ENCODE assay signal across 18 cellular contexts in genomic region chr19:623175-623916, GRCh38. TPM values are rescaled to one million over a fixed set of nuclear protein-coding genes. Genes with fewer than 3 reads are reported as not detected.
DNase-seq lines count a peak whose midpoint lies in the region; ATAC-seq, FAIRE-seq and TF ChIP-seq lines count a peak whose summit lies in the region.
"Had no signal": no experiment of that assay in that cellular context is flagged by ENCODE, and none has a peak within 500 bp of the region (broad histone marks: within the 10 kb centered on the region; RNA-seq: fewer than 3 reads in every experiment).

No MANE protein-coding gene starts in this region.

- no peak overlapping the region for H2AK9ac ChIP-seq in IMR-90 (replicated peaks; ENCODE audit: low read depth, low read length, poor library complexity)

- H3K9me1 ChIP-seq in IMR-90 (ENCODE audit: insufficient read depth, low read length) = no peaks in the 10 kb centered on the region

- no peaks in the 10 kb centered on the region for H3K27me3 ChIP-seq in IMR-90 (ENCODE audit: control insufficient read depth, insufficient read depth, low read length)
- H3K27me3 ChIP-seq in neuronal stem cell (ENCODE audit: control insufficient read depth in 3 of 3, insufficient read depth in 3 of 3, low read depth in 1 of 3, low read length in 3 of 3) = no peaks in the 10 kb centered on the region
- no peaks in the 10 kb centered on the region for H3K27me3 ChIP-seq in thyroid gland

- H4K5ac ChIP-seq in IMR-90 (ENCODE audit: low read depth, low read length) = no peak overlapping the region

- DNase-seq in IMR-90 (no peak), caudate nucleus (lab: John Stamatoyannopoulos, UW) (no peak), neuronal stem cell (ENCODE audit: low spot score) (no peak), thyroid gland (no peak), RCC 7860 (ENCODE audit: low spot score) (no peak), C1 segment of cervical spinal cord (lab: John Stamatoyannopoulos, UW) (no peak)
- no peak for DNase-seq in stimulated activated naive CD8-positive, alpha-beta T cell treated with anti-CD3 and anti-CD28 coated beads, Interleukin-15, Interleukin-2, amounts not matched to agents 100 U/mL and 50 U/mL, for 24 hours
- DNase-seq: Caco-2; NCI-H1105; NCI-H1694 treated with DMSO at 0.1 percent for 48 hours; NCI-H345; NCI-H526 treated with DMSO at 0.1 percent for 48 hours; NK-92 treated with Interleukin-12 subunit alpha and Interleukin-12 subunit beta, amount 100 ng/mL, for 24 hours; OCI-M1; SK-N-SH had no signal

- H3K9ac ChIP-seq in IMR-90 (ENCODE audit: low read depth, low read length) (no peak overlapping the region), neuronal stem cell (ENCODE audit: low read depth, low read length, poor library complexity) (no peak overlapping the region)
- H3K9ac ChIP-seq: KMS-11, SK-N-SH had no signal

- H2BK120ac ChIP-seq in IMR-90 (ENCODE audit: low read depth, low read length) (no peak overlapping the region), neuronal stem cell (ENCODE audit: low read depth, low read length) (no peak overlapping the region)

- H4K20me1 ChIP-seq in IMR-90 (ENCODE audit: insufficient read depth, low read length) = peaks cover 3% of the 10 kb centered on the region

- peak overlapping the region; percentile 16; the same call in 1 of the 2 replicates for H2AK5ac ChIP-seq in IMR-90 (ENCODE audit: low read depth, low read length)
- no peak overlapping the region for H2AK5ac ChIP-seq in neuronal stem cell (ENCODE audit: low read depth, low read length)

- no peak overlapping the region for H4K8ac ChIP-seq in IMR-90 (ENCODE audit: low read depth in 2 of 2, low read length in 2 of 2)
- H4K8ac ChIP-seq in neuronal stem cell (ENCODE audit: low read depth, low read length) = no peak overlapping the region

- intact Hi-C loops in IMR-90 (cut with micrococcal nuclease) (no loop called here), thyroid gland (cut with DNase I) (no loop called here)

- dilution Hi-C loops in IMR-90 (cut with HindIII; ENCODE audit: low sequenced_read_pairs, unreplicated experiment) = no loop called here

- H3K14ac ChIP-seq in IMR-90 (replicated peaks; ENCODE audit: low read depth, low read length) (no peak overlapping the region), neuronal stem cell (ENCODE audit: low read length) (no peak overlapping the region)

- no peaks in the 10 kb centered on the region for H3K9me3 ChIP-seq in IMR-90 (ENCODE audit: control insufficient read depth, insufficient read depth, low read length)
- H3K9me3 ChIP-seq in neuronal stem cell (replicated peaks in 1 of 2; ENCODE audit: control insufficient read depth in 2 of 2, insufficient read depth in 1 of 2, low read depth in 1 of 2, low read length in 2 of 2) = no peaks in the 10 kb centered on the region
- H3K9me3 ChIP-seq in thyroid gland = no peaks in the 10 kb centered on the region
- H3K9me3 ChIP-seq: Caco-2, SK-N-SH had no signal

- no peak overlapping the region for H2BK20ac ChIP-seq in IMR-90 (ENCODE audit: low read depth, low read length)

- no peak for TF ChIP-seq POLR2A in IMR-90 (IDR thresholded peaks at IDR 0.05; ENCODE audit: low read depth, low read length)
- no peak for TF ChIP-seq POLR2A in thyroid gland (IDR thresholded peaks at IDR 0.05)

- no peaks in the 10 kb centered on the region for H3K4me1 ChIP-seq in IMR-90 (ENCODE audit: control insufficient read depth, insufficient read depth, low read length)
- H3K4me1 ChIP-seq in neuronal stem cell (ENCODE audit: control insufficient read depth in 2 of 2, insufficient read depth in 1 of 2, low read depth in 1 of 2, low read length in 2 of 2) = peaks cover 0 to 12% of the 10 kb centered on the region in 2 donors
- no peaks in the 10 kb centered on the region for H3K4me1 ChIP-seq in thyroid gland
- H3K4me1 ChIP-seq: Caco-2 had no signal

- H3K79me1 ChIP-seq in IMR-90 (ENCODE audit: low read depth in 1 of 2, low read length in 2 of 2) (peaks cover 0 to 5% of the 10 kb centered on the region in 2 experiments; a peak in 1 of 4 replicates), neuronal stem cell (ENCODE audit: low read depth, low read length) (peaks cover 5% of the 10 kb centered on the region)

- H3K36me3 ChIP-seq in IMR-90 (ENCODE audit: control insufficient read depth, insufficient read depth, low read length) (peaks cover 36% of the 10 kb centered on the region), neuronal stem cell (replicated peaks in 1 of 2; ENCODE audit: control insufficient read depth in 2 of 2, insufficient read depth in 2 of 2, low read length in 2 of 2) (peaks cover 28 to 65% of the 10 kb centered on the region in 2 donors), thyroid gland (peaks cover 46 to 62% of the 10 kb centered on the region in 2 donors)

- no peak overlapping the region for H4K91ac ChIP-seq in IMR-90 (ENCODE audit: insufficient read depth, low read depth, low read length)
- H4K91ac ChIP-seq in neuronal stem cell (ENCODE audit: low read depth, low read length, poor library complexity) = no peak overlapping the region

- BruUV-seq in IMR-90 (replicated peaks; lab: Mats Ljungman, UMichigan) = no TSS peak

- no peak for FAIRE-seq in RCC 7860 (lab: Jason Lieb, UNC)

- H3K56ac ChIP-seq in IMR-90 (ENCODE audit: extremely low read depth, insufficient read depth, low read length) = no peak overlapping the region

- H3K4me3 ChIP-seq in IMR-90 (ENCODE audit: insufficient read depth, low read depth, low read length) (no peak overlapping the region), neuronal stem cell (ENCODE audit: low read length in 2 of 2) (no peak overlapping the region), thyroid gland (replicated peaks in 1 of 3) (no peak overlapping the region)

- H3K23ac ChIP-seq in IMR-90 (ENCODE audit: low read depth, low read length) (no peak overlapping the region), neuronal stem cell (ENCODE audit: low read depth, low read length, poor library complexity) (peak overlapping the region; percentile 55)

- peak overlapping the region; percentile 10 for H2BK12ac ChIP-seq in neuronal stem cell (ENCODE audit: low read length)

- H2BK5ac ChIP-seq in IMR-90 (ENCODE audit: low read depth, low read length, poor library complexity, severe bottlenecking) (no peak overlapping the region), neuronal stem cell (ENCODE audit: low read length) (peak overlapping the region; percentile 13)

- H2AFZ ChIP-seq in IMR-90 (replicated peaks; ENCODE audit: low read length, poor library complexity) = no peak overlapping the region
- no peak overlapping the region for H2AFZ ChIP-seq in neuronal stem cell (ENCODE audit: low read length)

- H2BK15ac ChIP-seq in IMR-90 (ENCODE audit: low read depth, low read length) (no peak overlapping the region), neuronal stem cell (ENCODE audit: low read length) (no peak overlapping the region)

- WGBS in IMR-90 (ENCODE audit: extremely low coverage in 2 of 2, insufficient read length in 1 of 2), 2 experiments = 93% methylated on average over 31 of the region's 44 CpGs; no CpG with 5 or more reads in 1 of the 2 experiments
- no CpG with 5 or more reads among the region's 44 CpGs for whole genome bisulfite sequencing in neuronal stem cell (ENCODE audit: extremely low coverage in 2 of 2, insufficient read length in 2 of 2, insufficient replicate concordance in 1 of 2), 2 donors
- WGBS in thyroid gland, 2 donors = 94 to 95% methylated on average over 38 to 39 of the region's 44 CpGs

- ATAC-seq in IMR-90 (ENCODE audit: low read depth) = no peak
- no peak for ATAC-seq in stimulated activated naive CD8-positive, alpha-beta T cell treated with anti-CD3 and anti-CD28 coated beads, Interleukin-15, Interleukin-2, amounts not matched to agents 100 U/mL and 50 U/mL, for 24 hours

- H3K4ac ChIP-seq in IMR-90 (ENCODE audit: low read depth, low read length) (no peak overlapping the region), neuronal stem cell (ENCODE audit: low read length) (no peak overlapping the region)

- H3K18ac ChIP-seq in IMR-90 (ENCODE audit: low read depth, low read length) = no peak overlapping the region
- H3K18ac ChIP-seq in neuronal stem cell (ENCODE audit: low read length) = no peak overlapping the region

- CTCF ChIA-PET in IMR-90 (lab: Yijun Ruan, JAX) = no interaction called here

- H3K27ac ChIP-seq in IMR-90 (ENCODE audit: insufficient read depth, low read length) (no peak overlapping the region), caudate nucleus (ENCODE audit: low read depth, low read length) (peak overlapping the region; percentile 9), neuronal stem cell (replicated peaks; ENCODE audit: low read length) (no peak overlapping the region), thyroid gland (no peak overlapping the region)
- H3K27ac ChIP-seq: HL-60, KMS-11 had no signal

- POLR2A ChIA-PET in IMR-90 (lab: Charles Lee; ENCODE audit: unreplicated experiment) = no interaction called here

- TF ChIP-seq RAD21 in IMR-90 (IDR thresholded peaks at IDR 0.05; ENCODE audit: low read length) = no peak

- TF ChIP-seq CTCF in IMR-90 (conservative IDR thresholded peaks at IDR 0.05; ENCODE audit: low read depth, low read length) (no peak), thyroid gland (IDR thresholded peaks at IDR 0.05) (no peak)

- in situ Hi-C loops in IMR-90 (cut with MboI; ENCODE audit: low sequenced_read_pairs) = no loop called here

- no peak overlapping the region for H3K4me2 ChIP-seq in IMR-90 (ENCODE audit: low read depth, low read length)
- no peak overlapping the region for H3K4me2 ChIP-seq in neuronal stem cell (ENCODE audit: insufficient read depth, low read length, poor library complexity, severe bottlenecking)
- H3K4me2 ChIP-seq: KMS-11, SK-N-SH had no signal

RNA-seq across cellular contexts. Expression of gene POLRMT, which starts 10.0 kb away (rescaled TPM):
- total RNA-seq in IMR-90 (2012; rRNA removed) (9.9 and 10.3 TPM in 2 replicates), thyroid gland (10 to 100 TPM; 23.2 to 39.7 (median 33.1) TPM)
- 29.6 and 44.6 TPM in 2 replicates for polyA plus RNA-seq in IMR-90 (2012; rRNA removed)
- 13.8 and 22.8 TPM in 2 replicates for polyA plus RNA-seq in IMR-90 (2012; cell fraction: cytosol; rRNA removed)
- 96.1 and 272 TPM in 2 replicates for polyA plus RNA-seq in IMR-90 (2012; cell fraction: nucleus; rRNA removed; ENCODE audit: low replicate concordance)
- polyA plus RNA-seq in neuronal stem cell (2013, experiment 1 of 2) = 50.0 TPM
- 45.6 TPM for polyA plus RNA-seq in neuronal stem cell (2013, experiment 2 of 2)

RNA-seq across cellular contexts. Expression of gene FGF22, which starts 16.3 kb away (rescaled TPM):
- total RNA-seq in IMR-90 (2012; rRNA removed) (not detected in 2 replicates), thyroid gland (not detected)
- polyA plus RNA-seq in IMR-90 (2012; rRNA removed) = 0.14 and 0.24 TPM in 2 replicates
- 0.21 and 0.22 TPM in 2 replicates for polyA plus RNA-seq in IMR-90 (2012; cell fraction: cytosol; rRNA removed)
- 0.40 and 2.1 TPM in 2 replicates for polyA plus RNA-seq in IMR-90 (2012; cell fraction: nucleus; rRNA removed; ENCODE audit: low replicate concordance)
- polyA plus RNA-seq in neuronal stem cell (2013, experiment 1 of 2) = 0.78 TPM
- polyA plus RNA-seq in neuronal stem cell (2013, experiment 2 of 2) = 0.66 TPM
- total RNA-seq: MCF 10A had no signal

RNA-seq across cellular contexts. Expression of gene HCN2, which starts 33.7 kb away (rescaled TPM):
- total RNA-seq in IMR-90 (2012; rRNA removed) (0.56 and 0.72 TPM in 2 replicates), thyroid gland (not detected)
- polyA plus RNA-seq in IMR-90 (2012; rRNA removed) = 2.0 and 2.6 TPM in 2 replicates
- 1.5 and 5.2 TPM in 2 replicates for polyA plus RNA-seq in IMR-90 (2012; cell fraction: cytosol; rRNA removed)
- polyA plus RNA-seq in IMR-90 (2012; cell fraction: nucleus; rRNA removed; ENCODE audit: low replicate concordance) = 1.3 and 4.0 TPM in 2 replicates
- 0.10 TPM for polyA plus RNA-seq in neuronal stem cell (2013, experiment 1 of 2)
- polyA plus RNA-seq in neuronal stem cell (2013, experiment 2 of 2) = 0.10 TPM

RNA-seq across cellular contexts. Expression of gene RNF126, which starts 39.7 kb away (rescaled TPM):
- total RNA-seq in IMR-90 (2012; rRNA removed) = 7.0 and 8.6 TPM in 2 replicates
- polyA plus RNA-seq in IMR-90 (2012; rRNA removed) = 25.8 and 27.4 TPM in 2 replicates
- polyA plus RNA-seq in IMR-90 (2012; cell fraction: cytosol; rRNA removed) = 32.5 and 45.6 TPM in 2 replicates
- polyA plus RNA-seq in IMR-90 (2012; cell fraction: nucleus; rRNA removed; ENCODE audit: low replicate concordance) = 38.8 and 87.7 TPM in 2 replicates
- 59.4 TPM for polyA plus RNA-seq in neuronal stem cell (2013, experiment 1 of 2)
- polyA plus RNA-seq in neuronal stem cell (2013, experiment 2 of 2) = 57.6 TPM
- 10 to 100 TPM; 41.4 to 55.5 (median 53.5) TPM for total RNA-seq in thyroid gland

RNA-seq across cellular contexts. Expression of gene BSG, which starts 51.0 kb away (rescaled TPM):
- total RNA-seq in IMR-90 (2012; rRNA removed) (129 and 130 TPM in 2 replicates), thyroid gland (100 to 1,000 TPM; 349 to 702 (median 569) TPM)
- 698 and 994 TPM in 2 replicates for polyA plus RNA-seq in IMR-90 (2012; rRNA removed)
- 596 and 943 TPM in 2 replicates for polyA plus RNA-seq in IMR-90 (2012; cell fraction: cytosol; rRNA removed)
- 294 and 438 TPM in 2 replicates for polyA plus RNA-seq in IMR-90 (2012; cell fraction: nucleus; rRNA removed; ENCODE audit: low replicate concordance)
- polyA plus RNA-seq in neuronal stem cell (2013, experiment 1 of 2) = 596 TPM
- polyA plus RNA-seq in neuronal stem cell (2013, experiment 2 of 2) = 585 TPM
